Comparison of ENCODE assay signal across 1 cellular context in genomic region chr12:110421159-110421661, GRCh38.
TF ChIP-seq lines count a peak whose summit lies in the region.

No MANE protein-coding gene starts in this region.

TF ChIP-seq in H1, 55 proteins besides CTCF, POLR2A, EP300 and RAD21:
- TF ChIP-seq SIN3A (conservative IDR thresholded peaks at IDR 0.05 in 1 of 2, IDR thresholded peaks at IDR 0.05 in 1 of 2; ENCODE audit: low read depth in 1 of 2, low read length in 2 of 2) (no peak), SIX5 (IDR thresholded peaks at IDR 0.05; ENCODE audit: low read depth, low read length) (no peak), USF2 (IDR thresholded peaks at IDR 0.05; ENCODE audit: low read length) (no peak), BRCA1 (IDR thresholded peaks at IDR 0.05; ENCODE audit: low read depth, low read length) (no peak), TBP (IDR thresholded peaks at IDR 0.05; ENCODE audit: low read depth, low read length) (no peak), TAF1 (IDR thresholded peaks at IDR 0.05; ENCODE audit: low read depth, low read length) (no peak), HDAC2 (IDR thresholded peaks at IDR 0.05; ENCODE audit: borderline replicate concordance in 1 of 2, low read depth in 2 of 2, low read length in 2 of 2) (no peak), CEBPB (IDR thresholded peaks at IDR 0.05; ENCODE audit: low read depth, low read length) (no peak), SP1 (IDR thresholded peaks at IDR 0.05; ENCODE audit: low read depth, low read length) (no peak), KDM5A (IDR thresholded peaks at IDR 0.05; ENCODE audit: low read length) (no peak), NRF1 (IDR thresholded peaks at IDR 0.05; ENCODE audit: low read depth, low read length) (no peak), TCF12 (IDR thresholded peaks at IDR 0.05; ENCODE audit: low read depth, low read length) (no peak), HDAC6 (IDR thresholded peaks at IDR 0.05; ENCODE audit: low read depth, low read length) (no peak), GTF2F1 (IDR thresholded peaks at IDR 0.05; ENCODE audit: borderline replicate concordance, low read depth, low read length) (no peak)
- TF ChIP-seq, protein P1, sequence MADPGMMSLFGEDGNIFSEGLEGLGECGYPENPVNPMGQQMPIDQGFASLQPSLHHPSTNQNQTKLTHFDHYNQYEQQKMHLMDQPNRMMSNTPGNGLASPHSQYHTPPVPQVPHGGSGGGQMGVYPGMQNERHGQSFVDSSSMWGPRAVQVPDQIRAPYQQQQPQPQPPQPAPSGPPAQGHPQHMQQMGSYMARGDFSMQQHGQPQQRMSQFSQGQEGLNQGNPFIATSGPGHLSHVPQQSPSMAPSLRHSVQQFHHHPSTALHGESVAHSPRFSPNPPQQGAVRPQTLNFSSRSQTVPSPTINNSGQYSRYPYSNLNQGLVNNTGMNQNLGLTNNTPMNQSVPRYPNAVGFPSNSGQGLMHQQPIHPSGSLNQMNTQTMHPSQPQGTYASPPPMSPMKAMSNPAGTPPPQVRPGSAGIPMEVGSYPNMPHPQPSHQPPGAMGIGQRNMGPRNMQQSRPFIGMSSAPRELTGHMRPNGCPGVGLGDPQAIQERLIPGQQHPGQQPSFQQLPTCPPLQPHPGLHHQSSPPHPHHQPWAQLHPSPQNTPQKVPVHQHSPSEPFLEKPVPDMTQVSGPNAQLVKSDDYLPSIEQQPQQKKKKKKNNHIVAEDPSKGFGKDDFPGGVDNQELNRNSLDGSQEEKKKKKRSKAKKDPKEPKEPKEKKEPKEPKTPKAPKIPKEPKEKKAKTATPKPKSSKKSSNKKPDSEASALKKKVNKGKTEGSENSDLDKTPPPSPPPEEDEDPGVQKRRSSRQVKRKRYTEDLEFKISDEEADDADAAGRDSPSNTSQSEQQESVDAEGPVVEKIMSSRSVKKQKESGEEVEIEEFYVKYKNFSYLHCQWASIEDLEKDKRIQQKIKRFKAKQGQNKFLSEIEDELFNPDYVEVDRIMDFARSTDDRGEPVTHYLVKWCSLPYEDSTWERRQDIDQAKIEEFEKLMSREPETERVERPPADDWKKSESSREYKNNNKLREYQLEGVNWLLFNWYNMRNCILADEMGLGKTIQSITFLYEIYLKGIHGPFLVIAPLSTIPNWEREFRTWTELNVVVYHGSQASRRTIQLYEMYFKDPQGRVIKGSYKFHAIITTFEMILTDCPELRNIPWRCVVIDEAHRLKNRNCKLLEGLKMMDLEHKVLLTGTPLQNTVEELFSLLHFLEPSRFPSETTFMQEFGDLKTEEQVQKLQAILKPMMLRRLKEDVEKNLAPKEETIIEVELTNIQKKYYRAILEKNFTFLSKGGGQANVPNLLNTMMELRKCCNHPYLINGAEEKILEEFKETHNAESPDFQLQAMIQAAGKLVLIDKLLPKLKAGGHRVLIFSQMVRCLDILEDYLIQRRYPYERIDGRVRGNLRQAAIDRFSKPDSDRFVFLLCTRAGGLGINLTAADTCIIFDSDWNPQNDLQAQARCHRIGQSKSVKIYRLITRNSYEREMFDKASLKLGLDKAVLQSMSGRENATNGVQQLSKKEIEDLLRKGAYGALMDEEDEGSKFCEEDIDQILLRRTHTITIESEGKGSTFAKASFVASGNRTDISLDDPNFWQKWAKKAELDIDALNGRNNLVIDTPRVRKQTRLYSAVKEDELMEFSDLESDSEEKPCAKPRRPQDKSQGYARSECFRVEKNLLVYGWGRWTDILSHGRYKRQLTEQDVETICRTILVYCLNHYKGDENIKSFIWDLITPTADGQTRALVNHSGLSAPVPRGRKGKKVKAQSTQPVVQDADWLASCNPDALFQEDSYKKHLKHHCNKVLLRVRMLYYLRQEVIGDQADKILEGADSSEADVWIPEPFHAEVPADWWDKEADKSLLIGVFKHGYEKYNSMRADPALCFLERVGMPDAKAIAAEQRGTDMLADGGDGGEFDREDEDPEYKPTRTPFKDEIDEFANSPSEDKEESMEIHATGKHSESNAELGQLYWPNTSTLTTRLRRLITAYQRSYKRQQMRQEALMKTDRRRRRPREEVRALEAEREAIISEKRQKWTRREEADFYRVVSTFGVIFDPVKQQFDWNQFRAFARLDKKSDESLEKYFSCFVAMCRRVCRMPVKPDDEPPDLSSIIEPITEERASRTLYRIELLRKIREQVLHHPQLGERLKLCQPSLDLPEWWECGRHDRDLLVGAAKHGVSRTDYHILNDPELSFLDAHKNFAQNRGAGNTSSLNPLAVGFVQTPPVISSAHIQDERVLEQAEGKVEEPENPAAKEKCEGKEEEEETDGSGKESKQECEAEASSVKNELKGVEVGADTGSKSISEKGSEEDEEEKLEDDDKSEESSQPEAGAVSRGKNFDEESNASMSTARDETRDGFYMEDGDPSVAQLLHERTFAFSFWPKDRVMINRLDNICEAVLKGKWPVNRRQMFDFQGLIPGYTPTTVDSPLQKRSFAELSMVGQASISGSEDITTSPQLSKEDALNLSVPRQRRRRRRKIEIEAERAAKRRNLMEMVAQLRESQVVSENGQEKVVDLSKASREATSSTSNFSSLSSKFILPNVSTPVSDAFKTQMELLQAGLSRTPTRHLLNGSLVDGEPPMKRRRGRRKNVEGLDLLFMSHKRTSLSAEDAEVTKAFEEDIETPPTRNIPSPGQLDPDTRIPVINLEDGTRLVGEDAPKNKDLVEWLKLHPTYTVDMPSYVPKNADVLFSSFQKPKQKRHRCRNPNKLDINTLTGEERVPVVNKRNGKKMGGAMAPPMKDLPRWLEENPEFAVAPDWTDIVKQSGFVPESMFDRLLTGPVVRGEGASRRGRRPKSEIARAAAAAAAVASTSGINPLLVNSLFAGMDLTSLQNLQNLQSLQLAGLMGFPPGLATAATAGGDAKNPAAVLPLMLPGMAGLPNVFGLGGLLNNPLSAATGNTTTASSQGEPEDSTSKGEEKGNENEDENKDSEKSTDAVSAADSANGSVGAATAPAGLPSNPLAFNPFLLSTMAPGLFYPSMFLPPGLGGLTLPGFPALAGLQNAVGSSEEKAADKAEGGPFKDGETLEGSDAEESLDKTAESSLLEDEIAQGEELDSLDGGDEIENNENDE (IDR thresholded peaks at IDR 0.05; ENCODE audit: insufficient replicate concordance, low read length): no peak
- TF ChIP-seq, protein P2, sequence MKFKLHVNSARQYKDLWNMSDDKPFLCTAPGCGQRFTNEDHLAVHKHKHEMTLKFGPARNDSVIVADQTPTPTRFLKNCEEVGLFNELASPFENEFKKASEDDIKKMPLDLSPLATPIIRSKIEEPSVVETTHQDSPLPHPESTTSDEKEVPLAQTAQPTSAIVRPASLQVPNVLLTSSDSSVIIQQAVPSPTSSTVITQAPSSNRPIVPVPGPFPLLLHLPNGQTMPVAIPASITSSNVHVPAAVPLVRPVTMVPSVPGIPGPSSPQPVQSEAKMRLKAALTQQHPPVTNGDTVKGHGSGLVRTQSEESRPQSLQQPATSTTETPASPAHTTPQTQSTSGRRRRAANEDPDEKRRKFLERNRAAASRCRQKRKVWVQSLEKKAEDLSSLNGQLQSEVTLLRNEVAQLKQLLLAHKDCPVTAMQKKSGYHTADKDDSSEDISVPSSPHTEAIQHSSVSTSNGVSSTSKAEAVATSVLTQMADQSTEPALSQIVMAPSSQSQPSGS (IDR thresholded peaks at IDR 0.05; ENCODE audit: low read length): no peak
